ENCODE assay signal across 8 cellular contexts in the genomic region with DNA sequence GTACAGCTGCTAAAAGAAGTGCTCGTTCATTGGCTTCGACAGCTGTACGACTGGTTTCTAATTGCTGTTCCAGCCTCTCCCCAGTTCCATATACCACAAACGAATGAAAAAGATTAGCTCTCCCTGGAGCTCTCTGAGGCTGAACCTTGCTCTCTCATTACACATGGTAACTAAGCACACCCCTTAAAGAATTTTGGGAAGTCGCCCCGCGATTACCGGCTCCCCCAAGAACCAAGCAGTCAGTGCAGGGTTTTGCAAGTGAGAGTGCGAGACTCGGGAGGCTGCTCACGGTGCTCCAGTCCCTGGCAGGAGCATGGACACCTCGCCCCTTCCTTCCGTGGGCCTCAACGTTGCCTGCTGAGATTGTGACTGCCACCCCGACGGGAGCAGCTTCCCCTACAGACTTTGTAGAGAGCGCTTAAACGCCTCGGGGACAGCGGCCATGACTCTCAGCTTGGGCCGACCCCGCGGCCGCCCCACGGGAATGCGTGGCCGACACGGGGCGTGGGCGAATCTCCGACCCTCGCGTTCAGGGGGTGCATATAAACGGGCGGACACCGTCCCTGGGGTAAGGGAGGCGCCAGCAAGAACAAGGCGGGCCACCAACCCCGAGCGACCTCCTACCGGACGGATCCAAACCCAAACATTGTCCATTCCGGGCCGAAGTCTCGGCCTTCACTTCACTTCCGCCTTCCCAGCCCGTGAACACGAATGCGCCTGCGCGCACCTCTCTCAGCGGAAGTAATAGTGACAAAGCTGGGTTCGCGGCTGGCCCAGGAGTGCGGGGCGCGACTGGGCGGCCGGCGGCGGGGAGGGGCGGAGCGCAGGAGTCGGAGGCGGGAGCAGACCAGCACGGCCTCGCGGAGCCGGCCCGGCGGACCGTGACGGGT. TPM values are rescaled to one million over a fixed set of nuclear protein-coding genes. Genes with fewer than 3 reads are reported as not detected.
DNase-seq lines count a peak whose midpoint lies in the region; ATAC-seq and TF ChIP-seq lines count a peak whose summit lies in the region.

A gene with protein sequence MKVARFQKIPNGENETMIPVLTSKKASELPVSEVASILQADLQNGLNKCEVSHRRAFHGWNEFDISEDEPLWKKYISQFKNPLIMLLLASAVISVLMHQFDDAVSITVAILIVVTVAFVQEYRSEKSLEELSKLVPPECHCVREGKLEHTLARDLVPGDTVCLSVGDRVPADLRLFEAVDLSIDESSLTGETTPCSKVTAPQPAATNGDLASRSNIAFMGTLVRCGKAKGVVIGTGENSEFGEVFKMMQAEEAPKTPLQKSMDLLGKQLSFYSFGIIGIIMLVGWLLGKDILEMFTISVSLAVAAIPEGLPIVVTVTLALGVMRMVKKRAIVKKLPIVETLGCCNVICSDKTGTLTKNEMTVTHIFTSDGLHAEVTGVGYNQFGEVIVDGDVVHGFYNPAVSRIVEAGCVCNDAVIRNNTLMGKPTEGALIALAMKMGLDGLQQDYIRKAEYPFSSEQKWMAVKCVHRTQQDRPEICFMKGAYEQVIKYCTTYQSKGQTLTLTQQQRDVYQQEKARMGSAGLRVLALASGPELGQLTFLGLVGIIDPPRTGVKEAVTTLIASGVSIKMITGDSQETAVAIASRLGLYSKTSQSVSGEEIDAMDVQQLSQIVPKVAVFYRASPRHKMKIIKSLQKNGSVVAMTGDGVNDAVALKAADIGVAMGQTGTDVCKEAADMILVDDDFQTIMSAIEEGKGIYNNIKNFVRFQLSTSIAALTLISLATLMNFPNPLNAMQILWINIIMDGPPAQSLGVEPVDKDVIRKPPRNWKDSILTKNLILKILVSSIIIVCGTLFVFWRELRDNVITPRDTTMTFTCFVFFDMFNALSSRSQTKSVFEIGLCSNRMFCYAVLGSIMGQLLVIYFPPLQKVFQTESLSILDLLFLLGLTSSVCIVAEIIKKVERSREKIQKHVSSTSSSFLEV (plus strand): TSS at position 845 of the 890 bp plus-strand sequence. CDS start 686 bp downstream, outside the sequence.

- H3K4me1 ChIP-seq in thymus (ENCODE audit: control insufficient read depth, insufficient read depth, low read length), result peaks cover 6% of the 10 kb centered on the region

- H3K9me3 ChIP-seq in thymus (ENCODE audit: control insufficient read depth), result no peaks in the 10 kb centered on the region

- peak; percentile 77 for TF ChIP-seq POLR2A in GM10847 (IDR thresholded peaks at IDR 0.05; ENCODE audit: extremely low read depth, insufficient read length)

- peak within 1 kb of the TSS; percentile 77 for H3K4me3 ChIP-seq in thymus (ENCODE audit: low read length)

- H3K27ac ChIP-seq in thymus (ENCODE audit: low read depth), result peak within 1 kb of the TSS; percentile 93

- no peaks in the 10 kb centered on the region for H3K27me3 Mint-ChIP-seq in activated naive CD8-positive, alpha-beta T cell treated with anti-CD3 and anti-CD28 coated beads for 36 hours
- no peaks in the 10 kb centered on the region for H3K27me3 Mint-ChIP-seq in osteocyte (ENCODE audit: unreplicated experiment)

- DNase-seq in NCI-H1105 (lab: John Stamatoyannopoulos, UW) (peak; percentile 97), SKM-1 treated with dmso at 0.1 percent for 144 hours (lab: John Stamatoyannopoulos, UW; ENCODE audit: unreplicated experiment) (peak; percentile 95), head of caudate nucleus (peak; percentile 83 to 98 (median 94)), osteocyte (ENCODE audit: extremely low spot score, unreplicated experiment) (peak; percentile 98)
- DNase-seq in activated naive CD8-positive, alpha-beta T cell treated with anti-CD3 and anti-CD28 coated beads for 36 hours, result peak; percentile 93

- peak; percentile 48 for TF ChIP-seq CTCF in osteocyte (IDR thresholded peaks at IDR 0.05)

- peak within 1 kb of the TSS; percentile 97 for H3K27ac Mint-ChIP-seq in activated naive CD8-positive, alpha-beta T cell treated with anti-CD3 and anti-CD28 coated beads for 36 hours
- H3K27ac Mint-ChIP-seq in osteocyte (ENCODE audit: unreplicated experiment), result peak within 1 kb of the TSS; percentile 99

- H3K36me3 ChIP-seq in thymus (ENCODE audit: control insufficient read depth, insufficient read depth), result no peaks in the 10 kb centered on the region

- no peaks in the 10 kb centered on the region for H3K9me3 Mint-ChIP-seq in activated naive CD8-positive, alpha-beta T cell treated with anti-CD3 and anti-CD28 coated beads for 36 hours
- no peaks in the 10 kb centered on the region for H3K9me3 Mint-ChIP-seq in osteocyte (ENCODE audit: unreplicated experiment)

- peak within 1 kb of the TSS; percentile 94 for H3K4me3 Mint-ChIP-seq in activated naive CD8-positive, alpha-beta T cell treated with anti-CD3 and anti-CD28 coated beads for 36 hours
- H3K4me3 Mint-ChIP-seq in osteocyte (ENCODE audit: unreplicated experiment), result peak within 1 kb of the TSS; percentile 95

- under 1% methylated on average over 73 of the region's 73 CpGs for WGBS in thymus

- intact Hi-C loops in head of caudate nucleus (cut with DNase I), result loop anchor here (5.0 to 10.0 kb wide), 2 partner anchors 131 to 146 kb away; a partner anchor contains a TSS

- peaks cover 36% of the 10 kb centered on the region for H3K4me1 Mint-ChIP-seq in activated naive CD8-positive, alpha-beta T cell treated with anti-CD3 and anti-CD28 coated beads for 36 hours
- peaks cover 32% of the 10 kb centered on the region for H3K4me1 Mint-ChIP-seq in osteocyte (ENCODE audit: unreplicated experiment)

- peaks cover 4% of the 10 kb centered on the region for H3K36me3 Mint-ChIP-seq in activated naive CD8-positive, alpha-beta T cell treated with anti-CD3 and anti-CD28 coated beads for 36 hours
- H3K36me3 Mint-ChIP-seq in osteocyte (ENCODE audit: unreplicated experiment), result no peaks in the 10 kb centered on the region

- peak; percentile 96 for ATAC-seq in HG02642 (IDR thresholded peaks at IDR 0.05; ENCODE audit: poor library complexity, unreplicated experiment)

- no peaks in the 10 kb centered on the region for H3K27me3 ChIP-seq in thymus (ENCODE audit: control insufficient read depth, insufficient read depth)

RNA-seq across cellular contexts. Expression of the gene that starts here (rescaled TPM):
- total RNA-seq in activated naive CD8-positive, alpha-beta T cell treated with anti-CD3 and anti-CD28 coated beads for 36 hours, result 10 to 100 TPM; 48.8 to 53.2 TPM
- 68.3 and 69.2 TPM in 2 replicates for total RNA-seq in osteocyte
- 60.2 TPM for polyA plus RNA-seq in thymus

Comparison
In these comparisons a context has a peak if more than half of its experiments do, and no peak if none do; other contexts are left out.
1. Peak in every context shown above with its lines: DNase-seq, ATAC-seq, H3K4me3 ChIP-seq and H3K27ac ChIP-seq.